In the genomic region with DNA sequence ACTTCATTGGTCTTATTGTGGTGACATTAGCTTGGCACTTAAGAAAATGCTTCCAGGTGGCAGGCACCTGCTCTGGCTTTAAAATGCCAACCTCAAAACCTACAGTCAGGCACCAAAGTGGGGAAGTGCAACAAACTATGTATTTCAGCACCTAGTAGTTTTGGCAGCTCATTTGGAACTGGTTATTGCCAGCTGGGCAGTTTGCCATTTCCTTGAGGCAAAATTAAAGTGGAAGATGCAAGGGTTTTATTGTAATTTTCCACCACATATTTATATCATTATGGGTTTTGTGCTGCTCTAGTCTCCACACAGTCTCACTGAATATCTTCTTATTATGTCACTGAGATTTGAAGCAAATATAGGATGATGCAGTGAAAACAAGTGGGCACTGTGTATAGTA, we compare ENCODE assay signal across 15 cellular contexts.
DNase-seq lines count a peak whose midpoint lies in the region; ATAC-seq and TF ChIP-seq lines count a peak whose summit lies in the region.
"Had no signal": no experiment of that assay in that cellular context is flagged by ENCODE, and none has a peak within 500 bp of the region (broad histone marks: within the 10 kb centered on the region; RNA-seq: fewer than 3 reads in every experiment).

No MANE protein-coding gene starts in this region.

- H3K4me3 ChIP-seq in AG10803 (ENCODE audit: low read length) (no peak overlapping the region), epithelial cell of esophagus (ENCODE audit: low read length) (no peak overlapping the region), vagina (no peak overlapping the region)
- H3K4me3 ChIP-seq in CD4-positive, alpha-beta memory T cell (ENCODE audit: low read length in 2 of 2), result no peak overlapping the region
- H3K4me3 ChIP-seq: Peyer's patch had no signal

- TF ChIP-seq CTCF in AG10803 (conservative IDR thresholded peaks at IDR 0.05; ENCODE audit: low read length) (no peak), HFFc6 (IDR thresholded peaks at IDR 0.05) (no peak), epithelial cell of esophagus (IDR thresholded peaks at IDR 0.05; ENCODE audit: insufficient read depth, low read depth, low read length, missing control alignments) (no peak), vagina (IDR thresholded peaks at IDR 0.05) (no peak)

- no peaks in the 10 kb centered on the region for H3K9me3 Mint-ChIP-seq in HFFc6
- peaks cover under 1 to 23% (median 8%) of the 10 kb centered on the region in 8 donors for H3K9me3 Mint-ChIP-seq in CD4-positive, alpha-beta memory T cell

- H3K36me3 Mint-ChIP-seq in HFFc6 (ENCODE audit: low read depth), result peaks cover 5% of the 10 kb centered on the region; the same call in 1 of the 2 replicates
- H3K36me3 Mint-ChIP-seq in CD4-positive, alpha-beta memory T cell, result no peaks in the 10 kb centered on the region
- H3K36me3 Mint-ChIP-seq: CD14-positive monocyte had no signal

- ATAC-seq in HG02973 (IDR thresholded peaks at IDR 0.05; ENCODE audit: unreplicated experiment), result no peak
- ATAC-seq: stimulated activated naive CD8-positive, alpha-beta T cell treated with anti-CD3 and anti-CD28 coated beads, Interleukin-15, amount 100 ng/mL, for 72 hours had no signal

- TF ChIP-seq POLR2A in vagina (IDR thresholded peaks at IDR 0.05), result no peak

- H3K4me1 Mint-ChIP-seq in HFFc6 (ENCODE audit: low read depth), result peaks cover 13% of the 10 kb centered on the region
- no peaks in the 10 kb centered on the region for H3K4me1 Mint-ChIP-seq in CD4-positive, alpha-beta memory T cell
- H3K4me1 Mint-ChIP-seq: CD14-positive monocyte; central memory CD8-positive, alpha-beta T cell; stimulated activated naive CD8-positive, alpha-beta T cell treated with anti-CD3 and anti-CD28 coated beads, Interleukin-15, amount 100 ng/mL, for 72 hours had no signal

- no peak overlapping the region for H3K4me3 Mint-ChIP-seq in HFFc6
- H3K4me3 Mint-ChIP-seq in CD4-positive, alpha-beta memory T cell, result no peak overlapping the region
- H3K4me3 Mint-ChIP-seq: CD14-positive monocyte; central memory CD8-positive, alpha-beta T cell; stimulated activated naive CD8-positive, alpha-beta T cell treated with anti-CD3 and anti-CD28 coated beads, Interleukin-15, amount 100 ng/mL, for 72 hours had no signal

- no peaks in the 10 kb centered on the region; the same call in 1 of the 2 replicates for H3K27me3 Mint-ChIP-seq in HFFc6 (ENCODE audit: insufficient read depth)
- H3K27me3 Mint-ChIP-seq in CD4-positive, alpha-beta memory T cell, result no peaks in the 10 kb centered on the region
- H3K27me3 Mint-ChIP-seq: central memory CD8-positive, alpha-beta T cell; stimulated activated naive CD8-positive, alpha-beta T cell treated with anti-CD3 and anti-CD28 coated beads, Interleukin-15, amount 100 ng/mL, for 72 hours had no signal

- POLR2A ChIA-PET in CD4-positive, alpha-beta memory T cell (lab: Charles Lee; ENCODE audit: partially characterized antibody), result no interaction called here

- no peaks in the 10 kb centered on the region for H3K36me3 ChIP-seq in CD4-positive, alpha-beta memory T cell (ENCODE audit: insufficient read depth, low read length)
- no peaks in the 10 kb centered on the region for H3K36me3 ChIP-seq in vagina
- H3K36me3 ChIP-seq: Peyer's patch had no signal

- peak; percentile 55 for DNase-seq in AG10803 (ENCODE audit: low read depth)
- DNase-seq in HFFc6, result peak; percentile 4
- DNase-seq in NCI-H446 (lab: John Stamatoyannopoulos, UW), result peak; percentile 88 to 94
- DNase-seq in epithelial cell of esophagus (ENCODE audit: low read depth), result peak; percentile 1
- no peak for DNase-seq in hippocampal formation (lab: John Stamatoyannopoulos, UW)
- no peak for DNase-seq in CD4-positive, alpha-beta memory T cell
- DNase-seq in vagina (ENCODE audit: extremely low spot score in 2 of 2), result no peak
- DNase-seq: activated CD4-positive, alpha-beta T cell treated with anti-CD3 and anti-CD28 coated beads, Interleukin-2, amount 50 U/mL, for 48 hours; activated gamma-delta T cell treated with Interleukin-2 at 50 U/mL for 16 hours; Peyer's patch; stimulated activated naive CD8-positive, alpha-beta T cell treated with anti-CD3 and anti-CD28 coated beads, Interleukin-15, amount 100 ng/mL, for 72 hours; T-helper 9 cell had no signal

- CTCF ChIA-PET in CD4-positive, alpha-beta memory T cell (lab: Charles Lee; ENCODE audit: partially characterized antibody), result no interaction called here

- intact Hi-C loops in CD4-positive, alpha-beta memory T cell (cut with micrococcal nuclease), result no loop called here
- intact Hi-C loops in vagina (cut with DNase I), result no loop called here

- H3K27ac Mint-ChIP-seq in HFFc6, result no peak overlapping the region
- no peak overlapping the region for H3K27ac Mint-ChIP-seq in CD4-positive, alpha-beta memory T cell
- H3K27ac Mint-ChIP-seq: CD14-positive monocyte; stimulated activated naive CD8-positive, alpha-beta T cell treated with anti-CD3 and anti-CD28 coated beads, Interleukin-15, amount 100 ng/mL, for 72 hours had no signal

- H3K4me1 ChIP-seq in CD4-positive, alpha-beta memory T cell (ENCODE audit: insufficient read depth, low read length), result no peaks in the 10 kb centered on the region
- H3K4me1 ChIP-seq in vagina, result peaks cover 6% of the 10 kb centered on the region
- H3K4me1 ChIP-seq: Peyer's patch had no signal

- H3K27ac ChIP-seq in CD4-positive, alpha-beta memory T cell (ENCODE audit: low read depth, low read length), result no peak overlapping the region
- no peak overlapping the region for H3K27ac ChIP-seq in vagina
- H3K27ac ChIP-seq: Peyer's patch had no signal

- no peaks in the 10 kb centered on the region for H3K9me3 ChIP-seq in CD4-positive, alpha-beta memory T cell (ENCODE audit: control insufficient read depth in 1 of 2, low read length in 2 of 2)
- H3K9me3 ChIP-seq in vagina, result no peaks in the 10 kb centered on the region
- H3K9me3 ChIP-seq: Peyer's patch had no signal

- no peaks in the 10 kb centered on the region for H3K27me3 ChIP-seq in CD4-positive, alpha-beta memory T cell (ENCODE audit: insufficient read depth, low read length)
- H3K27me3 ChIP-seq in vagina, result no peaks in the 10 kb centered on the region
- H3K27me3 ChIP-seq: Peyer's patch had no signal

Comparison
In these comparisons a context has a peak if more than half of its experiments do, and no peak if none do; other contexts are left out.
1. DNase-seq: peak in AG10803 (single experiment), HFFc6 (single experiment), NCI-H446 (2 of 2) and epithelial cell of esophagus (single experiment); none in hippocampal formation (0 of 2), CD4-positive, alpha-beta memory T cell (0 of 5) and vagina (0 of 2).